8 cellular contexts compared by ENCODE assay signal in genomic region chr17:42050360-42051012, GRCh38. TPM values are rescaled to one million over a fixed set of nuclear protein-coding genes. Genes with fewer than 3 reads are reported as not detected.
A peak's percentile ranks its signal among the peaks of the same experiment; 100 is the strongest.
DNase-seq lines count a peak whose midpoint lies in the region; ATAC-seq lines count a peak whose summit lies in the region.

TSS of gene C17orf113 (minus strand) at chr17:42050601. CDS start at chr17:42043376, 7,225 bp downstream.

- peak within 1 kb of the TSS; percentile 35 to 54 for H3K9ac ChIP-seq in duodenal mucosa (ENCODE audit: low read depth in 1 of 2, low read length in 2 of 2)

- H3K9me3 ChIP-seq in duodenal mucosa (ENCODE audit: control insufficient read depth in 1 of 2, low read length in 2 of 2): no peaks in the 10 kb centered on the region

- ATAC-seq in GM21717 (IDR thresholded peaks at IDR 0.05; ENCODE audit: unreplicated experiment): no peak

- peaks cover 17% of the 10 kb centered on the region in 2 donors for H3K27me3 ChIP-seq in duodenal mucosa (ENCODE audit: control insufficient read depth in 1 of 2, insufficient read depth in 2 of 2, low read length in 2 of 2)

- peaks cover 0 to 6% of the 10 kb centered on the region in 2 donors for H3K4me1 ChIP-seq in duodenal mucosa (ENCODE audit: control insufficient read depth in 1 of 2, insufficient read depth in 2 of 2, low read length in 2 of 2)

- peak within 1 kb of the TSS; percentile 70 to 71 for H3K4me3 ChIP-seq in duodenal mucosa (ENCODE audit: low read depth in 1 of 2, low read length in 2 of 2)

- H3K36me3 ChIP-seq in duodenal mucosa (ENCODE audit: control insufficient read depth in 1 of 2, insufficient read depth in 2 of 2, low read length in 2 of 2): no peaks in the 10 kb centered on the region

- no peak within 1 kb of the TSS for H3K27ac ChIP-seq in duodenal mucosa (ENCODE audit: low read depth, low read length)

- DNase-seq in NCI-H2081 (lab: John Stamatoyannopoulos, UW): peak; percentile 54 to 67
- no peak for DNase-seq in NCI-H2081 treated with DMSO at 0.1 percent for 48 hours (lab: John Stamatoyannopoulos, UW)
- DNase-seq in NCI-H1105 (lab: John Stamatoyannopoulos, UW): peak; percentile 26
- peak; percentile 30 for DNase-seq in activated CD4-positive, alpha-beta T cell treated with anti-CD3 and anti-CD28 coated beads for 4 hours
- peak; percentile 40 to 46 for DNase-seq in lung microvascular endothelial cell (ENCODE audit: low read depth in 2 of 2)
- DNase-seq in stimulated activated CD8-positive, alpha-beta memory T cell treated with anti-CD3 and anti-CD28 coated beads, Interleukin-4, amount 100 ng/mL, for 24 hours (ENCODE audit: low read depth): peak; percentile 22

RNA-seq across cellular contexts. Expression of gene C17orf113, which starts in this region (rescaled TPM):
- total RNA-seq in lung microvascular endothelial cell: 0.20 and 0.22 TPM in 2 replicates

Comparison
In these comparisons a context has a peak if more than half of its experiments do, and no peak if none do; other contexts are left out.
1. Peak in DNase-seq in lung microvascular endothelial cell; RNA of the gene not detected or under 1 TPM.